In the genomic region with DNA sequence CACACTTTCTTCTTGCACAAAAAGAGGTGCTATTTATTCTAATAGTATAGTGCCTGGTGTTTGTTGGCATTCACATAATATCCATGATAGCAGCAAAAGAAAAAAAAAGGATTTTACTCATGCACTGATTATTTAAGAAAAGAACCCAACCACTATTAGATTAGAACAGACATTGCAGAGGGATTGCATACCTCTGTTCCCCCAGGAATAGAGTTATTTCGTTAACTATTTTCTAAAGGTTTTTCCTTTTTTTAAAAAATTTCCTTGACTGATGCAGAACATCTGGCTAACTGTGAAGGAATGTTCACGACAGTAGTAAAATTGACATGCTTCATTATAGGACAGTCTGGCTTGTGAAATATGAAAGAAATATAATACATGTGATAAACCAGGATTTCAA, we compare ENCODE assay signal across 22 cellular contexts.
DNase-seq lines count a peak whose midpoint lies in the region; ATAC-seq and TF ChIP-seq lines count a peak whose summit lies in the region.
"Had no signal": no experiment of that assay in that cellular context is flagged by ENCODE, and none has a peak within 500 bp of the region (broad histone marks: within the 10 kb centered on the region; RNA-seq: fewer than 3 reads in every experiment).

No MANE protein-coding gene starts in this region.

- no peak for TF ChIP-seq CTCF in A673 (conservative IDR thresholded peaks at IDR 0.05; ENCODE audit: low read depth, low read length)
- TF ChIP-seq CTCF in choroid plexus epithelial cell (conservative IDR thresholded peaks at IDR 0.05; ENCODE audit: low read depth, low read length): no peak
- no peak for TF ChIP-seq CTCF in ascending aorta (IDR thresholded peaks at IDR 0.05)

- H3K27me3 ChIP-seq in A673 (replicated peaks; ENCODE audit: insufficient read depth, low read depth, low read length, poor library complexity): no peaks in the 10 kb centered on the region
- no peaks in the 10 kb centered on the region for H3K27me3 ChIP-seq in ascending aorta

- H3K4me1 ChIP-seq in A673 (ENCODE audit: insufficient read depth, low read length, poor library complexity, severe bottlenecking): peaks cover 23% of the 10 kb centered on the region
- no peaks in the 10 kb centered on the region for H3K4me1 ChIP-seq in ascending aorta

- DNase-seq in A673 (ENCODE audit: low spot score): peak; percentile 57
- DNase-seq in GM04503 (ENCODE audit: low read depth): peak; percentile 39
- peak; percentile 60 for DNase-seq in choroid plexus epithelial cell (ENCODE audit: low read depth)
- peak; percentile 18 for DNase-seq in myocyte (ENCODE audit: low read depth)
- DNase-seq in stimulated activated naive CD4-positive, alpha-beta T cell treated with Interleukin-2 at 50 U/mL for 16 hours (lab: John Stamatoyannopoulos, UW): no peak
- no peak for DNase-seq in ascending aorta (ENCODE audit: low spot score in 2 of 2)
- DNase-seq: C1 segment of cervical spinal cord; CD8-positive, alpha-beta memory T cell; DMS53; KBM-7; MV-4-11; NCI-H187 treated with DMSO at 0.1 percent for 48 hours; NCI-H345; NCI-H524 treated with DMSO at 0.1 percent for 48 hours; PC-3; RPMI8226; SHP77 treated with DMSO at 0.1 percent for 48 hours had no signal

- H3K9me3 ChIP-seq in A673 (ENCODE audit: low read depth, low read length, poor library complexity, severe bottlenecking): no peaks in the 10 kb centered on the region
- H3K9me3 ChIP-seq in ascending aorta: no peaks in the 10 kb centered on the region

- H3K4me3 ChIP-seq in A673 (ENCODE audit: low read depth, low read length, poor library complexity, severe bottlenecking) (no peak overlapping the region), choroid plexus epithelial cell (ENCODE audit: low read depth, low read length) (no peak overlapping the region), ascending aorta (no peak overlapping the region)

- intact Hi-C loops in A673 (cut with micrococcal nuclease; ENCODE audit: unreplicated experiment): no loop called here
- intact Hi-C loops in ascending aorta (cut with DNase I): no loop called here

- ATAC-seq in HG03139 (IDR thresholded peaks at IDR 0.05; ENCODE audit: unreplicated experiment): no peak
- ATAC-seq in HG02763 (IDR thresholded peaks at IDR 0.05; ENCODE audit: unreplicated experiment): no peak
- ATAC-seq: HepG2, PC-3, SK-N-SH treated with all-trans-retinoic acid at 6 μM for 48 hours had no signal

- H3K27ac ChIP-seq in A673 (ENCODE audit: low read depth, low read length, poor library complexity, severe bottlenecking) (peak overlapping the region; percentile 67), ascending aorta (no peak overlapping the region)
- H3K27ac ChIP-seq: 22Rv1 had no signal

- BruUV-seq in A673 (replicated peaks; lab: Mats Ljungman, UMichigan): no TSS peak

- CTCF ChIA-PET in A673 (lab: Charles Lee): interaction anchor here (0.6 kb wide), 1 partner anchor 24 kb away, joined by 3 read pairs; no protein-coding TSS in a partner anchor

- H3K36me3 ChIP-seq in A673 (ENCODE audit: insufficient read depth, low read length, poor library complexity, severe bottlenecking) (no peaks in the 10 kb centered on the region), ascending aorta (no peaks in the 10 kb centered on the region)

- POLR2A ChIA-PET in A673 (lab: Charles Lee; ENCODE audit: low non-redundant PET): no interaction called here

Comparison
In these comparisons a context has a peak if more than half of its experiments do, and no peak if none do; other contexts are left out.
1. DNase-seq: peak in A673 (single experiment), GM04503 (single experiment), choroid plexus epithelial cell (single experiment) and myocyte (single experiment); none in stimulated activated naive CD4-positive, alpha-beta T cell treated with Interleukin-2 at 50 U/mL for 16 hours (single experiment) and ascending aorta (0 of 2).